ENCODE assay signal across 30 cellular contexts in genomic region chr6:129726650-129727049, GRCh38.
"Had no signal": no experiment of that assay in that cellular context is flagged by ENCODE, and none has a peak within 500 bp of the region (broad histone marks: within the 10 kb centered on the region; RNA-seq: fewer than 3 reads in every experiment).

No MANE protein-coding gene starts in this region.

- H3K4me3 ChIP-seq: pancreas, prostate gland, right lobe of liver, sigmoid colon, skin epidermis, smooth muscle cell, spleen, suprapubic skin, testis, tibial artery, transverse colon, upper lobe of right lung, uterus had no signal

- H3K9me3 ChIP-seq: neutrophil, pancreas, prostate gland, right lobe of liver, sigmoid colon, spleen, suprapubic skin, testis, tibial artery, transverse colon, upper lobe of right lung, uterus had no signal

- H3K36me3 ChIP-seq: neutrophil, pancreas, prostate gland, right lobe of liver, sigmoid colon, spleen, suprapubic skin, tibial artery, transverse colon, upper lobe of right lung, uterus had no signal

- H3K27ac ChIP-seq: neutrophil, pancreas, prostate gland, right lobe of liver, sigmoid colon, skin epidermis, spleen, suprapubic skin, testis, transverse colon, upper lobe of right lung, uterus had no signal

- H3K4me2 ChIP-seq: smooth muscle cell had no signal

- DNase-seq: naive thymus-derived CD8-positive, alpha-beta T cell; nephron progenitor cell; nucleus accumbens; pancreas; retina; right cardiac atrium; right lobe of liver; sigmoid colon; spleen; stimulated activated CD4-positive, alpha-beta T cell treated with anti-CD3 and anti-CD28 coated beads, Interleukin-12 subunit alpha, Interleukin-12 subunit beta, amount 100 ng/mL, for 4 hours; stimulated activated CD4-positive, alpha-beta T cell treated with anti-CD3 and anti-CD28 coated beads, Interleukin-1b, Interleukin-23, amount 100 ng/mL, for 48 hours; stimulated activated CD4-positive, alpha-beta T cell treated with anti-CD3 and anti-CD28 coated beads, Interleukin-4, amount 100 ng/mL, for 1 hour; stimulated activated CD4-positive, alpha-beta T cell treated with anti-CD3 and anti-CD28 coated beads, Interleukin-4, amount 100 ng/mL, for 4 hours; stimulated activated CD8-positive, alpha-beta memory T cell treated with anti-CD3 and anti-CD28 coated beads, Interleukin-4, amount 100 ng/mL, for 48 hours; stimulated activated naive CD4-positive, alpha-beta T cell; stimulated activated naive CD8-positive, alpha-beta T cell treated with anti-CD3 and anti-CD28 coated beads, Interleukin-15, amount 100 ng/mL, for 72 hours; stimulated activated naive CD8-positive, alpha-beta T cell treated with anti-CD3 and anti-CD28 coated beads, Interleukin-15, Interleukin-2, amounts not matched to agents 100 U/mL and 50 U/mL, for 24 hours; substantia nigra; testis; tibial artery; transverse colon; upper lobe of right lung; uterus had no signal

- H3K27me3 ChIP-seq: neutrophil, pancreas, right lobe of liver, sigmoid colon, spleen, suprapubic skin, testis, tibial artery, transverse colon, upper lobe of right lung, uterus had no signal

- ATAC-seq: naive thymus-derived CD8-positive, alpha-beta T cell; natural killer cell treated with Interleukin-12 subunit alpha and Interleukin-12 subunit beta and Interleukin-15 and Interleukin-18, amount 100 ng/mL, for 72 hours; right cardiac atrium; right lobe of liver; stimulated activated memory B cell treated with anti-CD40 and anti-IgM and Interleukin-4, amounts not matched to agents 10 μg/mL and 1 μg/mL and 100 μg/mL, for 72 hours; stimulated activated naive CD8-positive, alpha-beta T cell treated with anti-CD3 and anti-CD28 coated beads, Interleukin-15, amount 100 ng/mL, for 72 hours; stimulated activated naive CD8-positive, alpha-beta T cell treated with anti-CD3 and anti-CD28 coated beads, Interleukin-15, Interleukin-2, amounts not matched to agents 100 U/mL and 50 U/mL, for 24 hours; upper lobe of right lung had no signal

- H3K4me1 ChIP-seq: pancreas, prostate gland, right lobe of liver, sigmoid colon, suprapubic skin, transverse colon, uterus had no signal
